ENCODE assay signal across 20 cellular contexts in genomic region chr1:90295534-90295933, GRCh38.
DNase-seq lines count a peak whose midpoint lies in the region; FAIRE-seq and TF ChIP-seq lines count a peak whose summit lies in the region.
"Had no signal": no experiment of that assay in that cellular context is flagged by ENCODE, and none has a peak within 500 bp of the region (broad histone marks: within the 10 kb centered on the region; RNA-seq: fewer than 3 reads in every experiment).

No MANE protein-coding gene starts in this region.

- H3K4me1 ChIP-seq in BLaER1 treated with 17β-estradiol and CSF1 and Interleukin-3, amounts not matched to agents 10 nM and 100 nM, result peaks cover 0 to 12% (median 9%) of the 10 kb centered on the region in 10 experiments; a peak in 15 of 20 replicates
- H3K4me1 ChIP-seq in HAP-1, result no peaks in the 10 kb centered on the region
- H3K4me1 ChIP-seq: BE2C had no signal

- H3K36me3 ChIP-seq in BLaER1 treated with 17β-estradiol and CSF1 and Interleukin-3, amounts not matched to agents 10 nM and 100 nM, result no peaks in the 10 kb centered on the region
- H3K36me3 ChIP-seq in HAP-1 (replicated peaks), result no peaks in the 10 kb centered on the region
- H3K36me3 ChIP-seq: BE2C had no signal

- intact Hi-C loops in lower leg skin (cut with DNase I; ENCODE audit: low total_unique reads), result no loop called here

- no peak for TF ChIP-seq POLR2A in lower leg skin (IDR thresholded peaks at IDR 0.05)

- no peaks in the 10 kb centered on the region for H3K9me3 ChIP-seq in BLaER1 treated with 17β-estradiol and CSF1 and Interleukin-3, amounts not matched to agents 10 nM and 100 nM (replicated peaks in 1 of 11)
- H3K9me3 ChIP-seq in HAP-1, result no peaks in the 10 kb centered on the region
- H3K9me3 ChIP-seq: BE2C had no signal

- in situ Hi-C loops in HAP-1 (cut with MboI; ENCODE audit: low sequenced_read_pairs), result no loop called here

- no peak overlapping the region for H3K9ac ChIP-seq in BLaER1 treated with 17β-estradiol and CSF1 and Interleukin-3, amounts not matched to agents 10 nM and 100 nM
- H3K9ac ChIP-seq: GM23248 had no signal

- 53 to 54% methylated on average over 2 of the region's 2 CpGs for WGBS in lower leg skin, 2 donors

- no peaks in the 10 kb centered on the region for H3K27me3 ChIP-seq in BLaER1 treated with 17β-estradiol and CSF1 and Interleukin-3, amounts not matched to agents 10 nM and 100 nM
- 0 out of 2 replicates have a peak, but pooled peaks cover 2% of the 10 kb centered on the region for H3K27me3 ChIP-seq in HAP-1 (ENCODE audit: low read depth)
- H3K27me3 ChIP-seq: BE2C had no signal

- DNase-seq in NCI-H69 (lab: John Stamatoyannopoulos, UW) (peak; percentile 6), medulla oblongata (ENCODE audit: extremely low spot score) (peak; percentile 19), lower leg skin (ENCODE audit: low spot score in 2 of 2) (no peak), D721Med (ENCODE audit: insufficient read length, low spot score) (no peak), NCI-H1105 (lab: John Stamatoyannopoulos, UW) (no peak), HAP-1 (ENCODE audit: low spot score in 2 of 2) (no peak)
- DNase-seq: ACHN; BE2C; CD4-positive, alpha-beta memory T cell; DMS79 treated with DMSO at 0.1 percent for 48 hours; EL; GM23248; HFFc6; KBM-7 had no signal

- FAIRE-seq in D721Med (lab: Jason Lieb, UNC), result no peak
- FAIRE-seq: G401.6, GM12891, GM19239, H54, HepG2 had no signal

- H3K4me3 ChIP-seq in BLaER1 treated with 17β-estradiol and CSF1 and Interleukin-3, amounts not matched to agents 10 nM and 100 nM, result no peak overlapping the region
- H3K4me3 ChIP-seq in lower leg skin (ENCODE audit: low read depth, poor library complexity, severe bottlenecking), result no peak overlapping the region
- no peak overlapping the region for H3K4me3 ChIP-seq in HAP-1
- H3K4me3 ChIP-seq: GM23248 had no signal

- no peaks in the 10 kb centered on the region for H4K20me1 ChIP-seq in BLaER1 treated with 17β-estradiol and CSF1 and Interleukin-3, amounts not matched to agents 10 nM and 100 nM

- H3K27ac ChIP-seq in BLaER1 treated with 17β-estradiol and CSF1 and Interleukin-3, amounts not matched to agents 10 nM and 100 nM, result no peak overlapping the region
- H3K27ac ChIP-seq: GM23248 had no signal

- TF ChIP-seq CTCF in lower leg skin (IDR thresholded peaks at IDR 0.05), result no peak
- no peak for TF ChIP-seq CTCF in D721Med (IDR thresholded peaks at IDR 0.05; ENCODE audit: insufficient read depth, missing control alignments)

- peak overlapping the region in 9 of 11 experiments; percentile 10 to 69 (median 44); a peak in 15 of 22 replicates for H3K4me2 ChIP-seq in BLaER1 treated with 17β-estradiol and CSF1 and Interleukin-3, amounts not matched to agents 10 nM and 100 nM

Comparison
In these comparisons a context has a peak if more than half of its experiments do, and no peak if none do; other contexts are left out.
1. DNase-seq: peak in NCI-H69 (single experiment) and medulla oblongata (single experiment); none in lower leg skin (0 of 2), D721Med (single experiment), NCI-H1105 (single experiment) and HAP-1 (0 of 2).